Comparison of ENCODE assay signal across 8 cellular contexts in the genomic region with DNA sequence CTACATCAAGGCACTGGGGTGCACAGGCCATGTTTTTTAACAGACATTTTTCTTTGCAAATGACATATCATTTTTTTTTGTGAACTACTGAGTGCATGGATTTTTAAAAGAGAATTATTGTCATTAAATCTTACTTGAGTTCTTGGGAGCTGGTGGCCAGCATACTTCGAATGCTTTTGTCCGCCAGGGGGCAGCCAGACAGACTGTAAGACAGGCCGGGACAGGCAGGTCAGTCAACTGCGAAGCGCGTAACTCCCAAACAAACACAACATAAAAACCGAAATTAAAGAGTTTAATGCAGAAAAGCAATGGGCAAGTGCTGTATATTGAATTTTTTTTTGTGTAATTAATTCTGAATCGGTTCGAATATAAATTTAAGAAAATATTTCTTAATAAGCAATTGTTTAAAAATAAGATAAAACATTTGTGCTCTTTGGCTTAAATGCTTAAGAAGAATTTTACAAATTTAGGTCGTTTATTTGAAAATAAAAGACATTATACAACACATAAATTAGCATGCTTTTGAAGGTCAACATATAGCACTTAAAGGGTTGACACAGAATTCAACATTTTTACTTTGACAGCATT.
DNase-seq lines count a peak whose midpoint lies in the region; ATAC-seq and TF ChIP-seq lines count a peak whose summit lies in the region.

No MANE protein-coding gene starts in this region.

- TF ChIP-seq CTCF in GM12873 (IDR thresholded peaks at IDR 0.05; ENCODE audit: insufficient read depth, low read depth, low read length, missing control alignments) (peak; percentile 67), neural cell (IDR thresholded peaks at IDR 0.05; ENCODE audit: poor library complexity, severe bottlenecking) (peak; percentile 63)

- H3K27ac ChIP-seq in neural cell (ENCODE audit: low read length): no peak overlapping the region

- H3K4me3 Mint-ChIP-seq in activated CD8-positive, alpha-beta T cell treated with anti-CD3 and anti-CD28 coated beads, Interleukin-2, amount 10 ng/mL, durations not matched to agents 7 days and 5 days: no peak overlapping the region

- no peak overlapping the region for H3K9ac ChIP-seq in neural cell (ENCODE audit: low read length)

- POLR2A ChIA-PET in activated CD8-positive, alpha-beta T cell treated with anti-CD3 and anti-CD28 coated beads, Interleukin-2, amount 10 ng/mL, durations not matched to agents 7 days and 5 days (lab: Charles Lee): no interaction called here

- CTCF ChIA-PET in activated CD8-positive, alpha-beta T cell treated with anti-CD3 and anti-CD28 coated beads, Interleukin-2, amount 10 ng/mL, durations not matched to agents 7 days and 5 days (lab: Charles Lee): no interaction called here

- no peaks in the 10 kb centered on the region for H3K27me3 ChIP-seq in neural cell (ENCODE audit: insufficient read depth, low read depth, low read length)

- H3K36me3 ChIP-seq in neural cell (ENCODE audit: insufficient read depth, low read length): peaks cover 11% of the 10 kb centered on the region

- no peaks in the 10 kb centered on the region for H3K9me3 ChIP-seq in neural cell (ENCODE audit: low read length)

- TF ChIP-seq EP300 in neural cell (conservative IDR thresholded peaks at IDR 0.05; ENCODE audit: poor library complexity, severe bottlenecking): no peak

- ATAC-seq in activated CD8-positive, alpha-beta T cell treated with anti-CD3 and anti-CD28 coated beads, Interleukin-2, amount 10 ng/mL, durations not matched to agents 7 days and 5 days: no peak
- ATAC-seq in GM21423 (IDR thresholded peaks at IDR 0.05; ENCODE audit: unreplicated experiment) (no peak), GM18870 (IDR thresholded peaks at IDR 0.05; ENCODE audit: unreplicated experiment) (no peak)

- no peak overlapping the region for H3K4me2 ChIP-seq in neural cell (ENCODE audit: low read length)

- peaks cover 6% of the 10 kb centered on the region for H3K27me3 Mint-ChIP-seq in activated CD8-positive, alpha-beta T cell treated with anti-CD3 and anti-CD28 coated beads, Interleukin-2, amount 10 ng/mL, durations not matched to agents 7 days and 5 days (ENCODE audit: low read depth)

- no peak overlapping the region for H3K27ac Mint-ChIP-seq in activated CD8-positive, alpha-beta T cell treated with anti-CD3 and anti-CD28 coated beads, Interleukin-2, amount 10 ng/mL, durations not matched to agents 7 days and 5 days

- peak; percentile 62 for TF ChIP-seq RAD21 in neural cell (conservative IDR thresholded peaks at IDR 0.05)

- no peaks in the 10 kb centered on the region for H3K36me3 Mint-ChIP-seq in activated CD8-positive, alpha-beta T cell treated with anti-CD3 and anti-CD28 coated beads, Interleukin-2, amount 10 ng/mL, durations not matched to agents 7 days and 5 days (ENCODE audit: low read depth)

- peak; percentile 68 for DNase-seq in 8988T
- DNase-seq in Jurkat, Clone E6-1 (ENCODE audit: low read depth, low spot score): peak; percentile 37
- DNase-seq in activated CD8-positive, alpha-beta T cell treated with anti-CD3 and anti-CD28 coated beads, Interleukin-2, amount 10 ng/mL, durations not matched to agents 7 days and 5 days: peak; percentile 58
- DNase-seq in fibroblast of peridontal ligament (ENCODE audit: extremely low read depth): peak; percentile 27

- no peaks in the 10 kb centered on the region for H3K9me3 Mint-ChIP-seq in activated CD8-positive, alpha-beta T cell treated with anti-CD3 and anti-CD28 coated beads, Interleukin-2, amount 10 ng/mL, durations not matched to agents 7 days and 5 days (ENCODE audit: insufficient read depth)

- no peak overlapping the region for H3K4me3 ChIP-seq in Jurkat, Clone E6-1 (ENCODE audit: low read length)
- H3K4me3 ChIP-seq in neural cell (ENCODE audit: low read length): no peak overlapping the region

- no peaks in the 10 kb centered on the region for H4K20me1 ChIP-seq in neural cell (ENCODE audit: insufficient read depth)

- no peaks in the 10 kb centered on the region for H3K4me1 Mint-ChIP-seq in activated CD8-positive, alpha-beta T cell treated with anti-CD3 and anti-CD28 coated beads, Interleukin-2, amount 10 ng/mL, durations not matched to agents 7 days and 5 days (ENCODE audit: low read depth)

- H2AFZ ChIP-seq in neural cell (ENCODE audit: low read depth, low read length): no peak overlapping the region

- H3K79me2 ChIP-seq in neural cell (replicated peaks; ENCODE audit: insufficient read depth, low read length): no peaks in the 10 kb centered on the region

- no peaks in the 10 kb centered on the region for H3K9me2 ChIP-seq in neural cell (ENCODE audit: insufficient read depth, low read length)

- no peaks in the 10 kb centered on the region for H3F3A ChIP-seq in neural cell (ENCODE audit: insufficient read depth, low read length, poor library complexity, severe bottlenecking)

TF ChIP-seq in neural cell, 6 proteins besides CTCF, POLR2A, EP300 and RAD21:
- no peak for TF ChIP-seq POLR2AphosphoS5 (IDR thresholded peaks at IDR 0.05)
- peak; percentile 72 for TF ChIP-seq SMC3 (conservative IDR thresholded peaks at IDR 0.05; ENCODE audit: poor library complexity)
- no peak for TF ChIP-seq MXI1 (conservative IDR thresholded peaks at IDR 0.05; ENCODE audit: poor library complexity, severe bottlenecking)
